7 cellular contexts compared by ENCODE assay signal in genomic region chr17:80605326-80606066, GRCh38.
DNase-seq lines count a peak whose midpoint lies in the region; ATAC-seq lines count a peak whose summit lies in the region.

No MANE protein-coding gene starts in this region.

- intact Hi-C loops in left colon (cut with DNase I, micrococcal nuclease) = no loop called here

- DNase-seq in activated CD4-positive, alpha-beta T cell treated with anti-CD3 and anti-CD28 coated beads, Interleukin-2, amount 50 U/mL, for 48 hours = peak; percentile 76 to 85
- no peak for DNase-seq in left colon
- DNase-seq in NCI-H446 (lab: John Stamatoyannopoulos, UW) = no peak
- DNase-seq in NCI-H1048 (lab: John Stamatoyannopoulos, UW) = no peak

- ATAC-seq in GM19328 (IDR thresholded peaks at IDR 0.05; ENCODE audit: unreplicated experiment) (peak; percentile 75), HG03196 (IDR thresholded peaks at IDR 0.05; ENCODE audit: unreplicated experiment) (peak; percentile 66), left colon (peak; percentile 23), GM21528 (IDR thresholded peaks at IDR 0.05; ENCODE audit: low FRiP score, unreplicated experiment) (no peak)

Comparison
In these comparisons a context has a peak if more than half of its experiments do, and no peak if none do; other contexts are left out.
1. DNase-seq: peak in activated CD4-positive, alpha-beta T cell treated with anti-CD3 and anti-CD28 coated beads, Interleukin-2, amount 50 U/mL, for 48 hours (2 of 2); none in left colon (0 of 2), NCI-H446 (0 of 2) and NCI-H1048 (single experiment).